ENCODE assay signal across 18 cellular contexts in the genomic region with DNA sequence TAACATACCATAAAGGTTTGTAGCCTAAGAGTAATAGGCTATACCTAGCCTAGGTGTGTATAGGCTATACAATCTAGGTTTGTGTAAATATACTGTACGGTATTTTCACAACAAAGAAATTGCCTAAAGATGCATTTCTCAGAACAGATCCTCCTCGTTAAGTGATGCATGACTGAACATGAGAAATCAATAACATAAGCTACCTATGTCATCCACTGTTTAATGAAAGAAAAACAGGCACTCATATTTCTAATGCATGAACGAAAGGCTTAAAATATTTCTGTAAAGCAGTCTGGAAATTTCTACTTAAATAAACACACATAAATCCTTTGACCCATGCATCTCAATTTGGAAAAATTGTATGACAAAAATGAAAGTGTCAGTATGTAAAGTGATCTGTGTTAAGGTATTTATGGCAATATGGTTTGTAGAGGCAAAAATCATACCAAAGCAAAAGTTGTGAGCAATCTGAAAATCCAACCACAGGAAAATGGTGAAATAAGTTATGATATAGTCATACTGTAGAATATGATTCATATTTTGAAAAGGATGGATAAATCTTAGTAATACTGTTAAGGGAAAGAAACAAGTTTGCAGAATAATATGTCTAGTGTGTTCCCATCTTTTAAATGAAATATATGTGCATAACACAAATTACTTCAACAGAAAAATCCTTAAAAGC.
A peak's percentile ranks its signal among the peaks of the same experiment; 100 is the strongest.
DNase-seq lines count a peak whose midpoint lies in the region; ATAC-seq and TF ChIP-seq lines count a peak whose summit lies in the region.
"Had no signal": no experiment of that assay in that cellular context is flagged by ENCODE, and none has a peak within 500 bp of the region (broad histone marks: within the 10 kb centered on the region; RNA-seq: fewer than 3 reads in every experiment).

No MANE protein-coding gene starts in this region.

- ATAC-seq in RWPE2 (ENCODE audit: low read depth): peak; percentile 33; the same call in 1 of the 3 replicates
- ATAC-seq in activated naive CD4-positive, alpha-beta T cell treated with anti-CD3 and anti-CD28 coated beads, Interleukin-2, amount 50 U/mL, for 72 hours: no peak
- ATAC-seq: GM23338 had no signal

- intact Hi-C loops in MCF 10A (cut with micrococcal nuclease): no loop called here

- TF ChIP-seq CTCF in RWPE2 (IDR thresholded peaks at IDR 0.05; ENCODE audit: poor library complexity, severe bottlenecking): no peak
- no peak for TF ChIP-seq CTCF in epithelial cell of esophagus (IDR thresholded peaks at IDR 0.05; ENCODE audit: insufficient read depth, low read depth, low read length, missing control alignments)
- no peak for TF ChIP-seq CTCF in MCF 10A (IDR thresholded peaks at IDR 0.05; ENCODE audit: unreplicated experiment)

- DNase-seq in DMS53 treated with DMSO at 0.1 percent for 48 hours (lab: John Stamatoyannopoulos, UW; ENCODE audit: unreplicated experiment) (peak; percentile 21), RWPE2 (ENCODE audit: low spot score) (no peak), epithelial cell of esophagus (ENCODE audit: low read depth) (peak; percentile 23), MCF 10A (ENCODE audit: unreplicated experiment) (no peak), NCI-H187 treated with DMSO at 0.1 percent for 48 hours (lab: John Stamatoyannopoulos, UW) (no peak)
- DNase-seq in activated naive CD4-positive, alpha-beta T cell treated with anti-CD3 and anti-CD28 coated beads, Interleukin-2, amount 50 U/mL, for 72 hours (ENCODE audit: low spot score in 2 of 2): no peak
- DNase-seq: CD4-positive, CD25-positive, alpha-beta regulatory T cell; DND-41; Karpas-422; NCI-H1105 treated with DMSO at 0.1 percent for 48 hours; NCI-H1694 treated with DMSO at 0.1 percent for 48 hours; NCI-H82; PC-9; SW 1271 had no signal

- H3K9me3 ChIP-seq in RWPE2 (ENCODE audit: severe bottlenecking): peaks cover 3% of the 10 kb centered on the region
- peaks cover 1% of the 10 kb centered on the region for H3K9me3 ChIP-seq in skeletal muscle satellite cell (replicated peaks; ENCODE audit: low read length)

- H3K4me1 ChIP-seq in RWPE2 (ENCODE audit: insufficient read depth, poor library complexity, severe bottlenecking): no peaks in the 10 kb centered on the region
- peaks cover 11% of the 10 kb centered on the region for H3K4me1 ChIP-seq in skeletal muscle satellite cell (ENCODE audit: control insufficient read depth, insufficient read depth, low read length)
- H3K4me1 ChIP-seq: SJSA1 had no signal

- H3K27ac ChIP-seq in RWPE2 (ENCODE audit: poor library complexity, severe bottlenecking): no peak overlapping the region
- H3K27ac ChIP-seq: PC-9, SJSA1 had no signal

- no peaks in the 10 kb centered on the region for H3K36me3 Mint-ChIP-seq in MCF 10A (ENCODE audit: insufficient read depth, unreplicated experiment)
- peaks cover 0 to 7% of the 10 kb centered on the region in 2 donors for H3K36me3 Mint-ChIP-seq in activated naive CD4-positive, alpha-beta T cell treated with anti-CD3 and anti-CD28 coated beads, Interleukin-2, amount 50 U/mL, for 72 hours
- H3K36me3 Mint-ChIP-seq: CD4-positive, CD25-positive, alpha-beta regulatory T cell had no signal

- CTCF ChIA-PET in MCF 10A (lab: Yijun Ruan, JAX): interaction anchor here (0.6 kb wide), 1 partner anchor 1154 kb away, joined by 4 read pairs; no protein-coding TSS in a partner anchor

- peaks cover 16% of the 10 kb centered on the region for H3K9me3 Mint-ChIP-seq in MCF 10A (ENCODE audit: unreplicated experiment)
- H3K9me3 Mint-ChIP-seq in activated naive CD4-positive, alpha-beta T cell treated with anti-CD3 and anti-CD28 coated beads, Interleukin-2, amount 50 U/mL, for 72 hours: peaks cover 28 to 34% of the 10 kb centered on the region in 2 donors

- H3K4me3 ChIP-seq in RWPE2 (ENCODE audit: severe bottlenecking) (no peak overlapping the region), epithelial cell of esophagus (ENCODE audit: low read length) (no peak overlapping the region), skeletal muscle satellite cell (ENCODE audit: low read length) (peak overlapping the region; percentile 16)
- H3K4me3 ChIP-seq: GM23338, PC-9, SJSA1 had no signal

- POLR2A ChIA-PET in MCF 10A (lab: Yijun Ruan, JAX): interaction anchor here (1.0 kb wide), 1 partner anchor 10 kb away, joined by 3 read pairs; no protein-coding TSS in a partner anchor

- no peak overlapping the region for H3K9ac ChIP-seq in skeletal muscle satellite cell (ENCODE audit: low read depth, low read length)

- H3K36me3 ChIP-seq in RWPE2 (ENCODE audit: low read depth) (no peaks in the 10 kb centered on the region), skeletal muscle satellite cell (ENCODE audit: insufficient read depth, low read length) (no peaks in the 10 kb centered on the region)
- H3K36me3 ChIP-seq: SJSA1 had no signal

- peak overlapping the region; percentile 55 for H3K4me2 ChIP-seq in skeletal muscle satellite cell (ENCODE audit: low read length)
- H3K4me2 ChIP-seq: GM23338, PC-9 had no signal

- H3K27me3 Mint-ChIP-seq in MCF 10A (ENCODE audit: insufficient read depth, unreplicated experiment): no peaks in the 10 kb centered on the region
- H3K27me3 Mint-ChIP-seq: CD4-positive, CD25-positive, alpha-beta regulatory T cell had no signal

- no peaks in the 10 kb centered on the region for H3K4me1 Mint-ChIP-seq in MCF 10A (ENCODE audit: insufficient read depth, unreplicated experiment)
- H3K4me1 Mint-ChIP-seq: B cell; CD4-positive, CD25-positive, alpha-beta regulatory T cell had no signal

- no peak overlapping the region for H3K27ac Mint-ChIP-seq in MCF 10A (ENCODE audit: low read depth, unreplicated experiment)
- no peak overlapping the region for H3K27ac Mint-ChIP-seq in activated naive CD4-positive, alpha-beta T cell treated with anti-CD3 and anti-CD28 coated beads, Interleukin-2, amount 50 U/mL, for 72 hours
- H3K27ac Mint-ChIP-seq: B cell; CD4-positive, CD25-positive, alpha-beta regulatory T cell; GM23338 had no signal

- no TSS peak for BruUV-seq in MCF 10A (replicated peaks; lab: Mats Ljungman, UMichigan)

- H3K27me3 ChIP-seq in RWPE2 (ENCODE audit: insufficient read depth, poor library complexity, severe bottlenecking) (no peaks in the 10 kb centered on the region), skeletal muscle satellite cell (ENCODE audit: control insufficient read depth, insufficient read depth, low read length) (no peaks in the 10 kb centered on the region)
- H3K27me3 ChIP-seq: SJSA1 had no signal

- H3K4me3 Mint-ChIP-seq in MCF 10A (ENCODE audit: unreplicated experiment): no peak overlapping the region
- H3K4me3 Mint-ChIP-seq: B cell; CD4-positive, CD25-positive, alpha-beta regulatory T cell; GM23338 had no signal

Comparison
In these comparisons a context has a peak if more than half of its experiments do, and no peak if none do; other contexts are left out.
1. DNase-seq: peak in DMS53 treated with DMSO at 0.1 percent for 48 hours (single experiment) and epithelial cell of esophagus (single experiment); none in RWPE2 (single experiment), MCF 10A (single experiment), activated naive CD4-positive, alpha-beta T cell treated with anti-CD3 and anti-CD28 coated beads, Interleukin-2, amount 50 U/mL, for 72 hours (0 of 2) and NCI-H187 treated with DMSO at 0.1 percent for 48 hours (single experiment).